In the genomic region with DNA sequence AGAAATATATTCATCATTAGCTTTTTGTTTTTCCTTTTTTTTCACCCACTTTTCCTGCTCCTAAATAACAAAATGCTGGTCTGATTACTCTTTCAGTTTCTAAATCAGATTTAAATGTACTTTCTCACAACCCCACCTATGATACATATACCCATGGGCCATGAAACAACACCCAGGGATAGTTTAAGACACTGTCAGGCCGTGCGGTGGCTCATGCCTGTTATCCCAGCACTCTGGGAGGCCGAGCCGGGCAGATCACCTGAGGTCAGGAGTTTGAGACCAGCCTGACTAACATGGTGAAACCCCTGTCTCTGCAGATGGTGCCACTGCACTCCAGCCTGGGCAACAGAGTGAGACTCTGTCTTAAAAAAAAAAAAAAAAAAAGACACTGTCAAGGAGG, we compare ENCODE assay signal across 8 cellular contexts. TPM values are rescaled to one million over a fixed set of nuclear protein-coding genes. Genes with fewer than 3 reads are reported as not detected.
DNase-seq lines count a peak whose midpoint lies in the region; ATAC-seq, FAIRE-seq and TF ChIP-seq lines count a peak whose summit lies in the region.
"Not testable (repeated sequence)": the region's sequence is repeated elsewhere in the genome, so short reads cannot be mapped to it uniquely, and the experiment has no call there.

No MANE protein-coding gene starts in this region.

- H3K27ac ChIP-seq in WERI-Rb-1 = not testable (repeated sequence)
- H3K27ac ChIP-seq in K562 (ENCODE audit: extremely low read depth, low read depth, low read length) = peak overlapping the region; percentile 44; the same call in 2 of the 3 replicates
- H3K27ac ChIP-seq in esophagus muscularis mucosa (replicated peaks in 1 of 4) = peak overlapping the region; percentile 63 to 97 (median 87)
- peak overlapping the region; percentile 28 for H3K27ac ChIP-seq in neutrophil
- peak overlapping the region; percentile 44 for H3K27ac ChIP-seq in subcutaneous abdominal adipose tissue (ENCODE audit: low read depth, low read length)

- H3K9me1 ChIP-seq in K562 (ENCODE audit: control insufficient read depth, insufficient read depth, low read length) = not testable (repeated sequence)

- TF ChIP-seq EP300 in K562 (IDR thresholded peaks at IDR 0.05; ENCODE audit: low read length); esophagus muscularis mucosa (IDR thresholded peaks at IDR 0.05): not testable (repeated sequence)

- H3K9me3 Mint-ChIP-seq in Calu3 (ENCODE audit: low read depth, unreplicated experiment) = not testable (repeated sequence)

- DNase-seq in Calu3; K562 (ENCODE audit: extremely low read depth in 1 of 4, low spot score in 3 of 4); esophagus muscularis mucosa (ENCODE audit: extremely low spot score): not testable (repeated sequence)
- DNase-seq in RPMI7951 (ENCODE audit: low read depth) = peak; percentile 15
- peak; percentile 13 for DNase-seq in WERI-Rb-1
- DNase-seq in kidney tubule cell (ENCODE audit: low spot score) = peak; percentile 27

- peaks cover 43% of the 10 kb centered on the region for H3K4me1 Mint-ChIP-seq in Calu3 (ENCODE audit: low read depth, unreplicated experiment)

- intact Hi-C loops in Calu3 (cut with micrococcal nuclease; ENCODE audit: unreplicated experiment); esophagus muscularis mucosa (cut with DNase I): not testable (repeated sequence)
- intact Hi-C loops in K562 (cut with micrococcal nuclease) = loop anchor here (10.0 kb wide), 1 partner anchor 535 kb away; the partner anchor contains the start of gene DCAF4

- CTCF ChIA-PET in Calu3 (lab: Charles Lee) = interaction anchor here (0.7 to 3.8 kb wide), 2 partner anchors 159 to 164 kb away, joined by 4 to 24 read pairs; no protein-coding TSS in a partner anchor
- CTCF ChIA-PET in K562 (lab: Yijun Ruan, JAX; ENCODE audit: low intra/inter-chr PET ratio) = not testable (repeated sequence)

- peaks cover 26 to 44% of the 10 kb centered on the region in 2 experiments for H3K4me1 ChIP-seq in K562 (replicated peaks in 1 of 2; ENCODE audit: control insufficient read depth in 2 of 2, insufficient read depth in 2 of 2, low read length in 2 of 2)
- H3K4me1 ChIP-seq in esophagus muscularis mucosa = peaks cover 75 to 88% (median 85%) of the 10 kb centered on the region in 4 donors
- H3K4me1 ChIP-seq in neutrophil (ENCODE audit: control insufficient read depth in 1 of 2, insufficient read depth in 1 of 2, low read depth in 1 of 2, low read length in 1 of 2) = peaks cover 77 to 88% of the 10 kb centered on the region in 2 experiments
- peaks cover 11 to 73% (median 58%) of the 10 kb centered on the region in 5 donors for H3K4me1 ChIP-seq in subcutaneous abdominal adipose tissue (ENCODE audit: control insufficient read depth in 5 of 5, insufficient read depth in 5 of 5, low read length in 5 of 5)

- H4K20me1 ChIP-seq in K562 (replicated peaks; ENCODE audit: control insufficient read depth, insufficient read depth, low read length) = not testable (repeated sequence)

- not testable (repeated sequence) for H3K27me3 Mint-ChIP-seq in Calu3 (ENCODE audit: unreplicated experiment)

- H3K79me2 ChIP-seq in K562 (ENCODE audit: control insufficient read depth, insufficient read depth, low read length) = peaks cover 35% of the 10 kb centered on the region

- not testable (repeated sequence) for FAIRE-seq in K562 (lab: Jason Lieb, UNC)

- in situ Hi-C loops in K562 (cut with MboI) = loop anchor here (25.0 kb wide), 2 partner anchors 423 to 948 kb away; partner anchors contain the start of gene ZFYVE1

- peak overlapping the region; percentile 85 for H3K4me3 Mint-ChIP-seq in Calu3 (ENCODE audit: low read depth, unreplicated experiment)

- peak overlapping the region; percentile 99 for H3K27ac Mint-ChIP-seq in Calu3 (ENCODE audit: unreplicated experiment)

- POLR2A ChIA-PET in K562 (lab: Yijun Ruan, JAX) = interaction anchor here (0.7 to 1.0 kb wide), 2 partner anchors 9 to 165 kb away, joined by 3 to 4 read pairs; no protein-coding TSS in a partner anchor

- not testable (repeated sequence) for H3K27me3 ChIP-seq in WERI-Rb-1 (ENCODE audit: insufficient read depth, low read depth, severe bottlenecking); K562 (ENCODE audit: control insufficient read depth in 2 of 2, insufficient read depth in 2 of 2, low read length in 2 of 2); esophagus muscularis mucosa; neutrophil; subcutaneous abdominal adipose tissue (ENCODE audit: control insufficient read depth in 5 of 5, insufficient read depth in 4 of 5, low read length in 5 of 5)

- H3K36me3 Mint-ChIP-seq in Calu3 (ENCODE audit: insufficient read depth, unreplicated experiment) = peaks cover 28% of the 10 kb centered on the region

- not testable (repeated sequence) for H3K9me3 ChIP-seq in WERI-Rb-1 (ENCODE audit: severe bottlenecking); K562 (replicated peaks; ENCODE audit: control insufficient read depth, insufficient read depth, low read depth, low read length); esophagus muscularis mucosa; neutrophil; subcutaneous abdominal adipose tissue (ENCODE audit: control insufficient read depth in 5 of 5, low read length in 5 of 5)

- not testable (repeated sequence) for TF ChIP-seq POLR2A in K562 (conservative IDR thresholded peaks at IDR 0.05); esophagus muscularis mucosa (IDR thresholded peaks at IDR 0.05; ENCODE audit: low read depth)

- not testable (repeated sequence) for H3K4me3 ChIP-seq in WERI-Rb-1 (ENCODE audit: low read depth, low read length); K562; esophagus muscularis mucosa; subcutaneous abdominal adipose tissue (ENCODE audit: low read depth in 1 of 5, low read length in 5 of 5)
- H3K4me3 ChIP-seq in neutrophil (ENCODE audit: low read depth in 1 of 2, low read length in 1 of 2) = peak overlapping the region; percentile 3 to 88

- not testable (repeated sequence) for ATAC-seq in K562

- 74% methylated on average over 4 of the region's 4 CpGs for WGBS in K562 (ENCODE audit: insufficient coverage, low coverage, missing lambda C conversion rate)
- WGBS in esophagus muscularis mucosa = 96% methylated on average over 4 of the region's 4 CpGs

- not testable (repeated sequence) for TF ChIP-seq CTCF in Calu3 (IDR thresholded peaks at IDR 0.05; ENCODE audit: unreplicated experiment); WERI-Rb-1 (IDR thresholded peaks at IDR 0.05; ENCODE audit: low read depth, low read length); K562 (IDR thresholded peaks at IDR 0.05 in 2 of 3, conservative IDR thresholded peaks at IDR 0.05 in 1 of 3; ENCODE audit: insufficient read depth in 2 of 3, low read depth in 1 of 3, low read length in 3 of 3); esophagus muscularis mucosa (IDR thresholded peaks at IDR 0.05); neutrophil (IDR thresholded peaks at IDR 0.05)

- TF ChIP-seq RAD21 in K562 (CRISPR knock-in tag; conservative IDR thresholded peaks at IDR 0.05 in 1 of 2, IDR thresholded peaks at IDR 0.05 in 1 of 2) = not testable (repeated sequence)

- peak overlapping the region; percentile 36; the same call in 1 of the 2 replicates for H3K4me2 ChIP-seq in K562 (ENCODE audit: insufficient read depth, low read length)

- not testable (repeated sequence) for BruUV-seq in Calu3 (replicated peaks; lab: Mats Ljungman, UMichigan); K562 (replicated peaks; lab: Mats Ljungman, UMichigan)

- not testable (repeated sequence) for H3K36me3 ChIP-seq in WERI-Rb-1; K562 (ENCODE audit: control insufficient read depth, insufficient read depth, low read length); esophagus muscularis mucosa; subcutaneous abdominal adipose tissue (ENCODE audit: control insufficient read depth in 5 of 5, insufficient read depth in 5 of 5, low read length in 5 of 5)
- peaks cover 36% of the 10 kb centered on the region for H3K36me3 ChIP-seq in neutrophil

- H3K9ac ChIP-seq in K562 (ENCODE audit: insufficient read depth in 1 of 2, low read depth in 2 of 2, low read length in 2 of 2) = peak overlapping the region; percentile 27 to 60; a peak in 2 of 4 replicates
- not testable (repeated sequence) for H3K9ac ChIP-seq in subcutaneous abdominal adipose tissue (ENCODE audit: low read length in 5 of 5)

- H2AFZ ChIP-seq in K562 (ENCODE audit: low read depth, low read length) = peak overlapping the region; percentile 96

RNA-seq across cellular contexts. Expression of gene NUMB, which starts 1.6 kb away (rescaled TPM):
- total RNA-seq in Calu3 (2022) (75.2 and 75.3 TPM in 2 replicates), K562 (2014; rRNA removed) (16.8 and 17.8 TPM in 2 replicates), K562 (2014; rRNA removed; fragmentation: Illumina TruSeq; extraction: Trizol) (18.1 TPM in 2 replicates), K562 (2015; rRNA removed; fragmentation: Illumina TruSeq; extraction: Trizol) (13.5 and 17.9 TPM in 2 replicates), K562 (2021) (38.3 and 39.4 TPM in 2 replicates), esophagus muscularis mucosa (10 to 100 TPM; 49.2 to 63.4 (median 50.7) TPM)
- 17.1 and 17.8 TPM in 2 replicates for total RNA-seq in RPMI7951 (2014; rRNA removed; shearing (Covaris generic))
- 92.6 and 162 TPM in 2 replicates for total RNA-seq in K562 (2011; cell fraction: chromatin; rRNA removed; ENCODE audit: low replicate concordance)
- 62.4 and 76.5 TPM in 2 replicates for total RNA-seq in K562 (2011; cell fraction: nucleolus; rRNA removed)
- total RNA-seq in K562 (2011; cell fraction: nucleoplasm; rRNA removed) = 94.4 and 145 TPM in 2 replicates
- polyA plus RNA-seq in K562 (2011; rRNA removed) (54.0 and 65.1 TPM in 2 replicates), K562 (2014; fragmentation: Illumina TruSeq; extraction: Trizol) (44.2 and 48.6 TPM in 2 replicates), K562 (2014; fragmentation: Nextera tagmentation; extraction: Ambion mirVana) (10 to 100 TPM; 23.5 to 47.8 TPM), K562 (2014; rRNA removed) (31.5 and 32.3 TPM in 2 replicates)
- polyA plus RNA-seq in K562 (2011; cell fraction: cytosol; rRNA removed) = 66.1 and 80.6 TPM in 2 replicates
- polyA plus RNA-seq in K562 (2011; cell fraction: nucleus; rRNA removed) = 95.4 and 136 TPM in 2 replicates
- polyA plus RNA-seq in K562 (2012) = 33.4 and 35.1 TPM in 2 replicates
- polyA minus RNA-seq in K562 (2011; rRNA and poly(A)+ RNA removed) = 101 and 113 TPM in 2 replicates
- 32.8 and 40.6 TPM in 2 replicates for polyA minus RNA-seq in K562 (2011; cell fraction: cytosol; rRNA and poly(A)+ RNA removed)
- polyA minus RNA-seq in K562 (2011; cell fraction: nucleus; rRNA and poly(A)+ RNA removed) = 46.2 and 65.6 TPM in 2 replicates

RNA-seq across cellular contexts. Expression of gene RIOX1, which starts 30.8 kb away (rescaled TPM):
- total RNA-seq in Calu3 (2022) (16.9 and 19.9 TPM in 2 replicates), K562 (2014; rRNA removed) (17.6 and 18.0 TPM in 2 replicates), K562 (2014; rRNA removed; fragmentation: Illumina TruSeq; extraction: Trizol) (7.8 and 9.2 TPM in 2 replicates), K562 (2015; rRNA removed; fragmentation: Illumina TruSeq; extraction: Trizol) (11.5 and 12.7 TPM in 2 replicates), K562 (2021) (14.3 and 15.7 TPM in 2 replicates), esophagus muscularis mucosa (10 to 100 TPM; 15.8 to 23.7 (median 18.7) TPM)
- total RNA-seq in RPMI7951 (2014; rRNA removed; shearing (Covaris generic)) = 7.7 and 9.3 TPM in 2 replicates
- total RNA-seq in K562 (2011; cell fraction: chromatin; rRNA removed; ENCODE audit: low replicate concordance) = 6.8 and 12.9 TPM in 2 replicates
- 14.5 and 16.8 TPM in 2 replicates for total RNA-seq in K562 (2011; cell fraction: nucleolus; rRNA removed)
- 6.6 and 10.8 TPM in 2 replicates for total RNA-seq in K562 (2011; cell fraction: nucleoplasm; rRNA removed)
- polyA plus RNA-seq in K562 (2011; rRNA removed) (4.6 and 5.8 TPM in 2 replicates), K562 (2014; fragmentation: Illumina TruSeq; extraction: Trizol) (8.0 and 8.2 TPM in 2 replicates), K562 (2014; fragmentation: Nextera tagmentation; extraction: Ambion mirVana) (1 to 10 TPM; 1.9 to 2.6 TPM), K562 (2014; rRNA removed) (12.4 and 13.8 TPM in 2 replicates)
- polyA plus RNA-seq in K562 (2011; cell fraction: cytosol; rRNA removed) = 5.6 and 18.2 TPM in 2 replicates
- polyA plus RNA-seq in K562 (2011; cell fraction: nucleus; rRNA removed) = 4.1 and 6.5 TPM in 2 replicates
- 5.3 and 9.7 TPM in 2 replicates for polyA plus RNA-seq in K562 (2012)
- 5.7 and 7.6 TPM in 2 replicates for polyA minus RNA-seq in K562 (2011; rRNA and poly(A)+ RNA removed)
- polyA minus RNA-seq in K562 (2011; cell fraction: cytosol; rRNA and poly(A)+ RNA removed) = 8.2 and 10.1 TPM in 2 replicates
- polyA minus RNA-seq in K562 (2011; cell fraction: nucleus; rRNA and poly(A)+ RNA removed) = 7.8 and 10.0 TPM in 2 replicates
